In the genomic region with DNA sequence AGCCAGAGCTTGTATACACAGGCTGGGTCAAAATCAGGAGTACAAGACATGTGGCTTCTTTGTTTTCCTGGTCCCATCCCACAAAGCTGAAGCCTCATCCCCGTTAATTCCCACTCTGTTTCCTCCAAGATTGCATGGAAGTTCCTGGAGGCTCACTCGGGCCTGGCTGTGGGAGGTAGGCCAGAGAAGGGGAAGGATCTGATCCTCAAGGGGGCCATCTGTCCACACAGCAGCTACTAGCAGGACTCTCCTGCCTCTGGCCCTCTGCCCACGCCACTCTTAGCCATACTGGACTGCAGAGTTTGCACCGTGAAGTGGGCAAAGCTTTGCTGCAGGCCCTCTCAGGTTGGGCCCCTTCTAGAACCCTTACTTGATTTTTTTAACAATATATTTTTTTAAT, we compare ENCODE assay signal across 13 cellular contexts.
DNase-seq lines count a peak whose midpoint lies in the region; ATAC-seq and TF ChIP-seq lines count a peak whose summit lies in the region.
"Had no signal": no experiment of that assay in that cellular context is flagged by ENCODE, and none has a peak within 500 bp of the region (broad histone marks: within the 10 kb centered on the region; RNA-seq: fewer than 3 reads in every experiment).

No MANE protein-coding gene starts in this region.

- no peak overlapping the region for H3K4me3 Mint-ChIP-seq in GM23338
- H3K4me3 Mint-ChIP-seq in activated CD8-positive, alpha-beta memory T cell treated with anti-CD3 and anti-CD28 coated beads, Interleukin-2, amount 10 ng/mL, durations not matched to agents 7 days and 5 days = no peak overlapping the region
- H3K4me3 Mint-ChIP-seq: activated T-cell treated with anti-CD3 and anti-CD28 coated beads, Interleukin-2, amount 50 U/mL, for 4 hours; naive thymus-derived CD8-positive, alpha-beta T cell had no signal

- no peaks in the 10 kb centered on the region for H3K27me3 ChIP-seq in GM23338 (ENCODE audit: insufficient read depth)
- H3K27me3 ChIP-seq in ascending aorta = no peaks in the 10 kb centered on the region

- no peak overlapping the region for H3K27ac Mint-ChIP-seq in GM23338
- no peak overlapping the region for H3K27ac Mint-ChIP-seq in activated CD8-positive, alpha-beta memory T cell treated with anti-CD3 and anti-CD28 coated beads, Interleukin-2, amount 10 ng/mL, durations not matched to agents 7 days and 5 days
- H3K27ac Mint-ChIP-seq: naive thymus-derived CD8-positive, alpha-beta T cell had no signal

- no peaks in the 10 kb centered on the region for H3K9me3 Mint-ChIP-seq in GM23338
- H3K9me3 Mint-ChIP-seq in activated CD8-positive, alpha-beta memory T cell treated with anti-CD3 and anti-CD28 coated beads, Interleukin-2, amount 10 ng/mL, durations not matched to agents 7 days and 5 days (ENCODE audit: low read depth) = no peaks in the 10 kb centered on the region
- H3K9me3 Mint-ChIP-seq: activated T-cell treated with anti-CD3 and anti-CD28 coated beads, Interleukin-2, amount 50 U/mL, for 4 hours had no signal

- H3K36me3 Mint-ChIP-seq in GM23338 (ENCODE audit: low read depth) = no peaks in the 10 kb centered on the region
- H3K36me3 Mint-ChIP-seq in activated CD8-positive, alpha-beta memory T cell treated with anti-CD3 and anti-CD28 coated beads, Interleukin-2, amount 10 ng/mL, durations not matched to agents 7 days and 5 days = no peaks in the 10 kb centered on the region
- H3K36me3 Mint-ChIP-seq: naive thymus-derived CD8-positive, alpha-beta T cell had no signal

- no peaks in the 10 kb centered on the region for H3K27me3 Mint-ChIP-seq in GM23338 (ENCODE audit: insufficient read depth, low read depth, poor library complexity)
- no peaks in the 10 kb centered on the region for H3K27me3 Mint-ChIP-seq in activated CD8-positive, alpha-beta memory T cell treated with anti-CD3 and anti-CD28 coated beads, Interleukin-2, amount 10 ng/mL, durations not matched to agents 7 days and 5 days

- H3K4me1 Mint-ChIP-seq in GM23338 = peaks cover 24% of the 10 kb centered on the region
- H3K4me1 Mint-ChIP-seq in activated CD8-positive, alpha-beta memory T cell treated with anti-CD3 and anti-CD28 coated beads, Interleukin-2, amount 10 ng/mL, durations not matched to agents 7 days and 5 days = no peaks in the 10 kb centered on the region
- H3K4me1 Mint-ChIP-seq: naive thymus-derived CD8-positive, alpha-beta T cell had no signal

- DNase-seq in GM23338 (ENCODE audit: low spot score) (peak; percentile 13), ascending aorta (ENCODE audit: low spot score in 2 of 2) (no peak), left colon (peak; percentile 22 to 42), retinal pigment epithelial cell (ENCODE audit: low read depth) (no peak)
- no peak for DNase-seq in activated CD8-positive, alpha-beta memory T cell treated with anti-CD3 and anti-CD28 coated beads, Interleukin-2, amount 10 ng/mL, durations not matched to agents 7 days and 5 days
- DNase-seq: activated T-cell treated with anti-CD3 and anti-CD28 coated beads, Interleukin-2, amount 50 U/mL, for 4 hours; GDM1; naive thymus-derived CD8-positive, alpha-beta T cell; SIG-M5 had no signal

- intact Hi-C loops in ascending aorta (cut with DNase I) (no loop called here), left colon (cut with DNase I, micrococcal nuclease) (no loop called here)

- H3K9me3 ChIP-seq in ascending aorta = no peaks in the 10 kb centered on the region

- CTCF ChIA-PET in activated CD8-positive, alpha-beta memory T cell treated with anti-CD3 and anti-CD28 coated beads, Interleukin-2, amount 10 ng/mL, durations not matched to agents 7 days and 5 days (lab: Charles Lee) = no interaction called here

- H3F3A ChIP-seq in GM23338 (replicated peaks; ENCODE audit: low read depth) = no peaks in the 10 kb centered on the region

- H3K4me1 ChIP-seq in GM23338 (ENCODE audit: insufficient read depth) = peaks cover 13% of the 10 kb centered on the region; the same call in 1 of the 2 replicates
- H3K4me1 ChIP-seq in ascending aorta = no peaks in the 10 kb centered on the region

- H3K4me3 ChIP-seq in GM23338 (no peak overlapping the region), ascending aorta (no peak overlapping the region), retinal pigment epithelial cell (ENCODE audit: low read length) (no peak overlapping the region)

- ATAC-seq in GM23338 = no peak; the same call in 2 of the 3 replicates
- ATAC-seq in left colon = no peak
- ATAC-seq in HG03439 (IDR thresholded peaks at IDR 0.05; ENCODE audit: unreplicated experiment) = no peak
- ATAC-seq in HG03045 (IDR thresholded peaks at IDR 0.05; ENCODE audit: unreplicated experiment) = no peak
- no peak for ATAC-seq in activated CD8-positive, alpha-beta memory T cell treated with anti-CD3 and anti-CD28 coated beads, Interleukin-2, amount 10 ng/mL, durations not matched to agents 7 days and 5 days
- ATAC-seq in GM21619 (IDR thresholded peaks at IDR 0.05; ENCODE audit: unreplicated experiment) = no peak
- ATAC-seq: activated T-cell treated with anti-CD3 and anti-CD28 coated beads, Interleukin-2, amount 50 U/mL, for 4 hours; naive thymus-derived CD8-positive, alpha-beta T cell had no signal

- no peak overlapping the region for H3K4me2 ChIP-seq in GM23338

- H3K36me3 ChIP-seq in GM23338 (ENCODE audit: insufficient read depth) = no peaks in the 10 kb centered on the region
- no peaks in the 10 kb centered on the region for H3K36me3 ChIP-seq in ascending aorta

- H3K79me2 ChIP-seq in GM23338 (replicated peaks; ENCODE audit: insufficient read depth) = no peaks in the 10 kb centered on the region

- H3K9me2 ChIP-seq in GM23338 (ENCODE audit: insufficient read depth) = no peaks in the 10 kb centered on the region

- TF ChIP-seq CTCF in GM23338 (conservative IDR thresholded peaks at IDR 0.05; ENCODE audit: low read depth in 2 of 2) (peak in 1 of 2 experiments; percentile 9; a peak in 1 of 4 replicates), ascending aorta (IDR thresholded peaks at IDR 0.05) (no peak), retinal pigment epithelial cell (conservative IDR thresholded peaks at IDR 0.05; ENCODE audit: low read depth, low read length) (peak; percentile 3)

- no peaks in the 10 kb centered on the region for H4K20me1 ChIP-seq in GM23338 (replicated peaks; ENCODE audit: insufficient read depth)

- no peak overlapping the region for H3K27ac ChIP-seq in GM23338 (ENCODE audit: low read depth)
- peak overlapping the region; percentile 1 to 35 for H3K27ac ChIP-seq in ascending aorta
- H3K27ac ChIP-seq: HL-60 had no signal

- no peak overlapping the region; the same call in 1 of the 2 replicates for H2AFZ ChIP-seq in GM23338

TF ChIP-seq in GM23338, 12 proteins besides CTCF, POLR2A, EP300 and RAD21 (continues in another document):
- no peak for TF ChIP-seq NANOG (IDR thresholded peaks at IDR 0.05; ENCODE audit: borderline replicate concordance)
- TF ChIP-seq POLR2AphosphoS5 (IDR thresholded peaks at IDR 0.05; ENCODE audit: low read depth) = no peak
- TF ChIP-seq JUNB (IDR thresholded peaks at IDR 0.05; ENCODE audit: unreplicated experiment) = no peak
- TF ChIP-seq REST (IDR thresholded peaks at IDR 0.05; ENCODE audit: unreplicated experiment) = no peak
- no peak for TF ChIP-seq EZH2 (IDR thresholded peaks at IDR 0.05; ENCODE audit: low read depth, unreplicated experiment)

Comparison
In these comparisons a context has a peak if more than half of its experiments do, and no peak if none do; other contexts are left out.
1. DNase-seq: peak in GM23338 (single experiment) and left colon (2 of 2); none in ascending aorta (0 of 2), retinal pigment epithelial cell (single experiment) and activated CD8-positive, alpha-beta memory T cell treated with anti-CD3 and anti-CD28 coated beads, Interleukin-2, amount 10 ng/mL, durations not matched to agents 7 days and 5 days (single experiment).